In genomic region chr19:2942928-2943640, GRCh38 we compare ENCODE assay signal across 1 cellular context.
TF ChIP-seq lines count a peak whose summit lies in the region.

No MANE protein-coding gene starts in this region.

TF ChIP-seq in HepG2, 621 proteins besides CTCF, POLR2A, EP300 and RAD21 (continued from another document):
- TF ChIP-seq NAIF1 (CRISPR knock-in tag; IDR thresholded peaks at IDR 0.05; ENCODE audit: borderline replicate concordance) (0 out of 2 replicates have a peak, but pooled peaks have one; percentile 31), REPIN1 (CRISPR knock-in tag; IDR thresholded peaks at IDR 0.05; ENCODE audit: borderline replicate concordance, low read depth) (peak; percentile 46; the same call in 1 of the 2 replicates), GATAD2A (CRISPR knock-in tag; IDR thresholded peaks at IDR 0.05) (0 out of 2 replicates have a peak, but pooled peaks have one; percentile 7), ZNF382 (CRISPR knock-in tag; IDR thresholded peaks at IDR 0.05; ENCODE audit: borderline replicate concordance) (no peak), NR2C2 (CRISPR knock-in tag; IDR thresholded peaks at IDR 0.05; ENCODE audit: borderline replicate concordance) (0 out of 2 replicates have a peak, but pooled peaks have one; percentile 24), HNF4A (CRISPR knock-in tag; IDR thresholded peaks at IDR 0.05) (peak; percentile 63), SALL1 (CRISPR knock-in tag; IDR thresholded peaks at IDR 0.05) (peak; percentile 47; the same call in 1 of the 2 replicates), ZNF326 (CRISPR knock-in tag; IDR thresholded peaks at IDR 0.05; ENCODE audit: borderline replicate concordance) (no peak), FOSL1 (CRISPR knock-in tag; IDR thresholded peaks at IDR 0.05; ENCODE audit: borderline replicate concordance) (no peak), SMAD9 (CRISPR knock-in tag; IDR thresholded peaks at IDR 0.05) (no peak), KDM6A (CRISPR knock-in tag; IDR thresholded peaks at IDR 0.05; ENCODE audit: low read depth) (peak; percentile 59; the same call in 1 of the 2 replicates), ZBTB38 (CRISPR knock-in tag; IDR thresholded peaks at IDR 0.05) (peak; percentile 63; the same call in 1 of the 2 replicates), TGIF2 (CRISPR knock-in tag; IDR thresholded peaks at IDR 0.05) (peak; percentile 65; the same call in 1 of the 2 replicates), ZMYM3 (CRISPR knock-in tag; IDR thresholded peaks at IDR 0.05) (peak; percentile 28; the same call in 1 of the 2 replicates), SAP130 (CRISPR knock-in tag; IDR thresholded peaks at IDR 0.05; ENCODE audit: low read depth) (peak; percentile 73), ZBTB25 (CRISPR knock-in tag; IDR thresholded peaks at IDR 0.05) (peak; percentile 29; the same call in 1 of the 2 replicates), LBX2 (CRISPR knock-in tag; IDR thresholded peaks at IDR 0.05; ENCODE audit: borderline replicate concordance) (no peak)
- TF ChIP-seq, protein P1, sequence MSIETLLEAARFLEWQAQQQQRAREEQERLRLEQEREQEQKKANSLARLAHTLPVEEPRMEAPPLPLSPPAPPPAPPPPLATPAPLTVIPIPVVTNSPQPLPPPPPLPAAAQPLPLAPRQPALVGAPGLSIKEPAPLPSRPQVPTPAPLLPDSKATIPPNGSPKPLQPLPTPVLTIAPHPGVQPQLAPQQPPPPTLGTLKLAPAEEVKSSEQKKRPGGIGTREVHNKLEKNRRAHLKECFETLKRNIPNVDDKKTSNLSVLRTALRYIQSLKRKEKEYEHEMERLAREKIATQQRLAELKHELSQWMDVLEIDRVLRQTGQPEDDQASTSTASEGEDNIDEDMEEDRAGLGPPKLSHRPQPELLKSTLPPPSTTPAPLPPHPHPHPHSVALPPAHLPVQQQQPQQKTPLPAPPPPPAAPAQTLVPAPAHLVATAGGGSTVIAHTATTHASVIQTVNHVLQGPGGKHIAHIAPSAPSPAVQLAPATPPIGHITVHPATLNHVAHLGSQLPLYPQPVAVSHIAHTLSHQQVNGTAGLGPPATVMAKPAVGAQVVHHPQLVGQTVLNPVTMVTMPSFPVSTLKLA (IDR thresholded peaks at IDR 0.05) = peak; percentile 24; the same call in 1 of the 2 replicates
- TF ChIP-seq, protein P2, sequence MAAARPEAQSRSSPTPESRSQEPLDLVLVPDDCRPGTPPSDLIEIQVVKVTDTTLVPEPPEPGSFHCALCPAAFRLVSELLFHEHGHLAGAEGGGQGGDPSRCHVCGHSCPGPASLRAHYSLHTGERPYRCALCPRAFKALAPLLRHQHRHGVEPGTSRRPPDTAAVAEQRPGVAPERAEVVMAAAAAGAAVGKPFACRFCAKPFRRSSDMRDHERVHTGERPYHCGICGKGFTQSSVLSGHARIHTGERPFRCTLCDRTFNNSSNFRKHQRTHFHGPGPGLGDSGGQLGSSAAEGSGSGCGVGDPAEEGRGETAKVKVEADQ (CRISPR knock-in tag; IDR thresholded peaks at IDR 0.05; ENCODE audit: borderline replicate concordance) = peak; percentile 60; the same call in 1 of the 2 replicates
- TF ChIP-seq, protein P3, sequence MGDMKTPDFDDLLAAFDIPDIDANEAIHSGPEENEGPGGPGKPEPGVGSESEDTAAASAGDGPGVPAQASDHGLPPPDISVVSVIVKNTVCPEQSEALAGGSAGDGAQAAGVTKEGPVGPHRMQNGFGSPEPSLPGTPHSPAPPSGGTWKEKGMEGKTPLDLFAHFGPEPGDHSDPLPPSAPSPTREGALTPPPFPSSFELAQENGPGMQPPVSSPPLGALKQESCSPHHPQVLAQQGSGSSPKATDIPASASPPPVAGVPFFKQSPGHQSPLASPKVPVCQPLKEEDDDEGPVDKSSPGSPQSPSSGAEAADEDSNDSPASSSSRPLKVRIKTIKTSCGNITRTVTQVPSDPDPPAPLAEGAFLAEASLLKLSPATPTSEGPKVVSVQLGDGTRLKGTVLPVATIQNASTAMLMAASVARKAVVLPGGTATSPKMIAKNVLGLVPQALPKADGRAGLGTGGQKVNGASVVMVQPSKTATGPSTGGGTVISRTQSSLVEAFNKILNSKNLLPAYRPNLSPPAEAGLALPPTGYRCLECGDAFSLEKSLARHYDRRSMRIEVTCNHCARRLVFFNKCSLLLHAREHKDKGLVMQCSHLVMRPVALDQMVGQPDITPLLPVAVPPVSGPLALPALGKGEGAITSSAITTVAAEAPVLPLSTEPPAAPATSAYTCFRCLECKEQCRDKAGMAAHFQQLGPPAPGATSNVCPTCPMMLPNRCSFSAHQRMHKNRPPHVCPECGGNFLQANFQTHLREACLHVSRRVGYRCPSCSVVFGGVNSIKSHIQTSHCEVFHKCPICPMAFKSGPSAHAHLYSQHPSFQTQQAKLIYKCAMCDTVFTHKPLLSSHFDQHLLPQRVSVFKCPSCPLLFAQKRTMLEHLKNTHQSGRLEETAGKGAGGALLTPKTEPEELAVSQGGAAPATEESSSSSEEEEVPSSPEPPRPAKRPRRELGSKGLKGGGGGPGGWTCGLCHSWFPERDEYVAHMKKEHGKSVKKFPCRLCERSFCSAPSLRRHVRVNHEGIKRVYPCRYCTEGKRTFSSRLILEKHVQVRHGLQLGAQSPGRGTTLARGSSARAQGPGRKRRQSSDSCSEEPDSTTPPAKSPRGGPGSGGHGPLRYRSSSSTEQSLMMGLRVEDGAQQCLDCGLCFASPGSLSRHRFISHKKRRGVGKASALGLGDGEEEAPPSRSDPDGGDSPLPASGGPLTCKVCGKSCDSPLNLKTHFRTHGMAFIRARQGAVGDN (CRISPR knock-in tag; IDR thresholded peaks at IDR 0.05) = peak; percentile 50
- TF ChIP-seq, protein P4, sequence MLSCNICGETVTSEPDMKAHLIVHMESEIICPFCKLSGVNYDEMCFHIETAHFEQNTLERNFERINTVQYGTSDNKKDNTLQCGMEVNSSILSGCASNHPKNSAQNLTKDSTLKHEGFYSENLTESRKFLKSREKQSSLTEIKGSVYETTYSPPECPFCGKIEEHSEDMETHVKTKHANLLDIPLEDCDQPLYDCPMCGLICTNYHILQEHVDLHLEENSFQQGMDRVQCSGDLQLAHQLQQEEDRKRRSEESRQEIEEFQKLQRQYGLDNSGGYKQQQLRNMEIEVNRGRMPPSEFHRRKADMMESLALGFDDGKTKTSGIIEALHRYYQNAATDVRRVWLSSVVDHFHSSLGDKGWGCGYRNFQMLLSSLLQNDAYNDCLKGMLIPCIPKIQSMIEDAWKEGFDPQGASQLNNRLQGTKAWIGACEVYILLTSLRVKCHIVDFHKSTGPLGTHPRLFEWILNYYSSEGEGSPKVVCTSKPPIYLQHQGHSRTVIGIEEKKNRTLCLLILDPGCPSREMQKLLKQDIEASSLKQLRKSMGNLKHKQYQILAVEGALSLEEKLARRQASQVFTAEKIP (CRISPR knock-in tag; IDR thresholded peaks at IDR 0.05; ENCODE audit: borderline replicate concordance) = no peak
- TF ChIP-seq, protein P5, sequence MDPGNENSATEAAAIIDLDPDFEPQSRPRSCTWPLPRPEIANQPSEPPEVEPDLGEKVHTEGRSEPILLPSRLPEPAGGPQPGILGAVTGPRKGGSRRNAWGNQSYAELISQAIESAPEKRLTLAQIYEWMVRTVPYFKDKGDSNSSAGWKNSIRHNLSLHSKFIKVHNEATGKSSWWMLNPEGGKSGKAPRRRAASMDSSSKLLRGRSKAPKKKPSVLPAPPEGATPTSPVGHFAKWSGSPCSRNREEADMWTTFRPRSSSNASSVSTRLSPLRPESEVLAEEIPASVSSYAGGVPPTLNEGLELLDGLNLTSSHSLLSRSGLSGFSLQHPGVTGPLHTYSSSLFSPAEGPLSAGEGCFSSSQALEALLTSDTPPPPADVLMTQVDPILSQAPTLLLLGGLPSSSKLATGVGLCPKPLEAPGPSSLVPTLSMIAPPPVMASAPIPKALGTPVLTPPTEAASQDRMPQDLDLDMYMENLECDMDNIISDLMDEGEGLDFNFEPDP (CRISPR knock-in tag; conservative IDR thresholded peaks at IDR 0.05) = no peak
